In the genomic region with DNA sequence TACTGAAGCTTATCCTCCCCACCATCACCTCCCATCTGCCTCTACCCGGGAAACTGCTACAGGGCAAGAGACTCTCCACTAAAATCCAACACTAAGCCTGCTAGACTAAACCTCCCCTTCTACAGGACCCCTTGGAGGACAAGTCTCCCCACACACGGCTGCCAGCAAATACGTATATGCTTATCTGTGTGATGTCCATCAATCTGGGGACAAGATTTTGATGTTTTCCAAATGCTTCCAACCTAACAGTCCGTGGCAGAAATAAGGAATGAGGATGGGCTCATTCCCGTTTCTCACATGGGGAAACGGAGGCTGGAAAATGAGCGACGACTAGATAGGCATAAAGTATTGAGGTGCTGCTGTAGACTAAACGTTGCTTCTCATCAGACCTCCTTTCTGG, we compare ENCODE assay signal across 14 cellular contexts. TPM values are rescaled to one million over a fixed set of nuclear protein-coding genes. Genes with fewer than 3 reads are reported as not detected.
DNase-seq lines count a peak whose midpoint lies in the region; ATAC-seq and TF ChIP-seq lines count a peak whose summit lies in the region.
"Had no signal": no experiment of that assay in that cellular context is flagged by ENCODE, and none has a peak within 500 bp of the region (broad histone marks: within the 10 kb centered on the region; RNA-seq: fewer than 3 reads in every experiment).

No MANE protein-coding gene starts in this region.

- no peaks in the 10 kb centered on the region for H4K20me1 ChIP-seq in HCT116 (ENCODE audit: insufficient read depth)
- H4K20me1 ChIP-seq: BLaER1 treated with 17β-estradiol and CSF1 and Interleukin-3, amounts not matched to agents 10 nM and 100 nM had no signal

- peaks cover 63% of the 10 kb centered on the region for H3K79me2 ChIP-seq in HCT116 (ENCODE audit: insufficient read depth, low read length)

- no peaks in the 10 kb centered on the region for H3K9me3 ChIP-seq in HCT116 (ENCODE audit: control insufficient read depth in 1 of 2, insufficient read depth in 1 of 2, low read depth in 1 of 2, low read length in 2 of 2)
- no peaks in the 10 kb centered on the region for H3K9me3 ChIP-seq in breast epithelium
- no peaks in the 10 kb centered on the region for H3K9me3 ChIP-seq in naive thymus-derived CD4-positive, alpha-beta T cell (ENCODE audit: control insufficient read depth in 2 of 3, low read length in 3 of 3)
- H3K9me3 ChIP-seq: SK-N-SH had no signal

- no peak overlapping the region for H3K4me3 ChIP-seq in HCT116 (replicated peaks in 1 of 2; ENCODE audit: low read depth in 1 of 2, low read length in 2 of 2)
- peak overlapping the region in 2 of 3 donors; percentile 64 to 74 for H3K4me3 ChIP-seq in breast epithelium
- H3K4me3 ChIP-seq in naive thymus-derived CD4-positive, alpha-beta T cell (ENCODE audit: low read length) = peak overlapping the region; percentile 54
- H3K4me3 ChIP-seq: BLaER1 treated with 17β-estradiol and CSF1 and Interleukin-3, amounts not matched to agents 10 nM and 100 nM; cardiac muscle cell had no signal

- peaks cover 9 to 41% of the 10 kb centered on the region in 2 experiments; a peak in 3 of 4 replicates for H3K4me1 ChIP-seq in HCT116 (ENCODE audit: control insufficient read depth in 1 of 2, insufficient read depth in 2 of 2, low read length in 2 of 2)
- H3K4me1 ChIP-seq in breast epithelium = no peaks in the 10 kb centered on the region
- peaks cover 18 to 44% of the 10 kb centered on the region in 2 donors for H3K4me1 ChIP-seq in naive thymus-derived CD4-positive, alpha-beta T cell (ENCODE audit: control insufficient read depth in 2 of 2, insufficient read depth in 2 of 2, low read length in 2 of 2)

- peak overlapping the region; percentile 98 for H3K4me2 ChIP-seq in HCT116 (ENCODE audit: low read length)
- H3K4me2 ChIP-seq: BLaER1 treated with 17β-estradiol and CSF1 and Interleukin-3, amounts not matched to agents 10 nM and 100 nM; SK-N-SH had no signal

- H3K27ac Mint-ChIP-seq in CD14-positive monocyte = peak overlapping the region in 2 of 7 donors; percentile 26 to 66
- peak overlapping the region in 2 of 9 donors; percentile 6 to 91 for H3K27ac Mint-ChIP-seq in naive thymus-derived CD4-positive, alpha-beta T cell

- no peak for ATAC-seq in HCT116
- no peak for ATAC-seq in naive thymus-derived CD4-positive, alpha-beta T cell
- ATAC-seq in HG02623 (IDR thresholded peaks at IDR 0.05; ENCODE audit: unreplicated experiment) = no peak

- H3K4me3 Mint-ChIP-seq in CD14-positive monocyte = peak overlapping the region in 1 of 2 donors; percentile 4
- peak overlapping the region in 9 of 10 donors; percentile 4 to 86 (median 61) for H3K4me3 Mint-ChIP-seq in naive thymus-derived CD4-positive, alpha-beta T cell

- no peak for TF ChIP-seq POLR2A in HCT116 (IDR thresholded peaks at IDR 0.05; ENCODE audit: borderline replicate concordance, extremely low read depth, insufficient read depth, insufficient read length)
- no peak for TF ChIP-seq POLR2A in breast epithelium (IDR thresholded peaks at IDR 0.05)

- TF ChIP-seq RAD21 in HCT116 (IDR thresholded peaks at IDR 0.05; ENCODE audit: low read depth) = no peak

- RAD21 ChIA-PET in HCT116 (lab: Charles Lee; ENCODE audit: low non-redundant PET in 1 of 2, low total read pairs in 2 of 2, uncharacterized antibody in 2 of 2, unreplicated experiment in 2 of 2) = no interaction called here

- TF ChIP-seq CTCF in CD14-positive monocyte (IDR thresholded peaks at IDR 0.05) (no peak), HCT116 (IDR thresholded peaks at IDR 0.05 in 2 of 3, conservative IDR thresholded peaks at IDR 0.05 in 1 of 3; ENCODE audit: borderline replicate concordance in 1 of 3, insufficient read depth in 1 of 3, low read depth in 2 of 3, low read length in 2 of 3) (no peak), breast epithelium (IDR thresholded peaks at IDR 0.05) (no peak)

- no peak overlapping the region for H3K9ac ChIP-seq in HCT116 (ENCODE audit: low read length)
- H3K9ac ChIP-seq: BLaER1 treated with 17β-estradiol and CSF1 and Interleukin-3, amounts not matched to agents 10 nM and 100 nM; SK-N-SH had no signal

- CTCF ChIA-PET in HCT116 (lab: Charles Lee) = no interaction called here
- CTCF ChIA-PET in naive thymus-derived CD4-positive, alpha-beta T cell (lab: Charles Lee) = no interaction called here

- H3K36me3 ChIP-seq in HCT116 (ENCODE audit: control insufficient read depth in 1 of 2, insufficient read depth in 2 of 2, low read length in 2 of 2) = no peaks in the 10 kb centered on the region
- no peaks in the 10 kb centered on the region for H3K36me3 ChIP-seq in breast epithelium
- H3K36me3 ChIP-seq in naive thymus-derived CD4-positive, alpha-beta T cell (ENCODE audit: control insufficient read depth in 2 of 3, insufficient read depth in 3 of 3, low read length in 3 of 3) = no peaks in the 10 kb centered on the region
- H3K36me3 ChIP-seq: BLaER1 treated with 17β-estradiol and CSF1 and Interleukin-3, amounts not matched to agents 10 nM and 100 nM; cardiac muscle cell had no signal

- H3K36me3 Mint-ChIP-seq in CD14-positive monocyte = peaks cover 2 to 3% of the 10 kb centered on the region in 2 donors
- peaks cover 0 to 25% (median 0%) of the 10 kb centered on the region in 5 donors for H3K36me3 Mint-ChIP-seq in naive thymus-derived CD4-positive, alpha-beta T cell

- H3K27me3 ChIP-seq in HCT116 (ENCODE audit: insufficient read depth, low read length) (no peaks in the 10 kb centered on the region), breast epithelium (peaks cover 3 to 11% of the 10 kb centered on the region in 2 donors)
- H3K27me3 ChIP-seq in naive thymus-derived CD4-positive, alpha-beta T cell (ENCODE audit: control insufficient read depth in 2 of 2, insufficient read depth in 2 of 2, low read length in 2 of 2) = no peaks in the 10 kb centered on the region

- DNase-seq in CD14-positive monocyte (ENCODE audit: low spot score) (peak; percentile 13), HCT116 (ENCODE audit: low read depth, low spot score) (no peak), breast epithelium (ENCODE audit: low spot score in 2 of 2) (no peak), medulla oblongata (ENCODE audit: extremely low spot score) (no peak), pons (ENCODE audit: low spot score) (no peak)
- no peak for DNase-seq in naive thymus-derived CD4-positive, alpha-beta T cell
- no peak for DNase-seq in effector CD8-positive, alpha-beta T cell (lab: John Stamatoyannopoulos, UW)
- DNase-seq: foreskin fibroblast, midbrain, NCI-H524, SK-N-SH had no signal

- H3K9me2 ChIP-seq in HCT116 (ENCODE audit: insufficient read depth) = no peaks in the 10 kb centered on the region
- H3K9me2 ChIP-seq: SK-N-SH had no signal

- intact Hi-C loops in CD14-positive monocyte (cut with micrococcal nuclease) (loop anchor here in 1 of 2 donors (10.0 kb wide), 1 partner anchor 77 kb away; no protein-coding TSS in a partner anchor), HCT116 (cut with micrococcal nuclease) (loop anchor here (5.0 kb wide), 1 partner anchor 50 kb away; no protein-coding TSS in a partner anchor), breast epithelium (cut with DNase I; ENCODE audit: low total_unique reads) (no loop called here)
- intact Hi-C loops in naive thymus-derived CD4-positive, alpha-beta T cell (cut with micrococcal nuclease) = loop anchor here (5.0 to 10.0 kb wide), 3 partner anchors 115 to 1847 kb away; partner anchors contain the start of genes GLO1 (in 1 of the 2), NFYA (in 1 of the 2) and OARD1 (in 1 of the 2)

- H3K27ac ChIP-seq in HCT116 (ENCODE audit: low read depth, low read length) (no peak overlapping the region), breast epithelium (no peak overlapping the region)
- H3K27ac ChIP-seq in naive thymus-derived CD4-positive, alpha-beta T cell (ENCODE audit: low read depth, low read length) = no peak overlapping the region
- H3K27ac ChIP-seq: BLaER1 treated with 17β-estradiol and CSF1 and Interleukin-3, amounts not matched to agents 10 nM and 100 nM; cardiac muscle cell had no signal

- BruUV-seq in HCT116 (replicated peaks; lab: Mats Ljungman, UMichigan) = TSS peak; percentile 50

- POLR2A ChIA-PET in HCT116 (lab: Charles Lee) = no interaction called here
- POLR2A ChIA-PET in naive thymus-derived CD4-positive, alpha-beta T cell (lab: Charles Lee) = no interaction called here

- no peak overlapping the region for H2AFZ ChIP-seq in HCT116 (ENCODE audit: low read depth, low read length, poor library complexity, severe bottlenecking)

- peaks cover 2 to 18% (median 13%) of the 10 kb centered on the region in 3 donors for H3K27me3 Mint-ChIP-seq in CD14-positive monocyte (ENCODE audit: low read depth in 3 of 3)
- peaks cover 0 to 12% (median 6%) of the 10 kb centered on the region in 5 donors for H3K27me3 Mint-ChIP-seq in naive thymus-derived CD4-positive, alpha-beta T cell

- peaks cover 0 to 4% (median 2%) of the 10 kb centered on the region in 7 donors for H3K9me3 Mint-ChIP-seq in CD14-positive monocyte
- H3K9me3 Mint-ChIP-seq in naive thymus-derived CD4-positive, alpha-beta T cell = peaks cover 0 to 3% (median 0%) of the 10 kb centered on the region in 11 donors

- peaks cover 66% of the 10 kb centered on the region for H3K4me1 Mint-ChIP-seq in CD14-positive monocyte
- H3K4me1 Mint-ChIP-seq in naive thymus-derived CD4-positive, alpha-beta T cell = peaks cover 15 to 65% (median 33%) of the 10 kb centered on the region in 7 donors

RNA-seq across cellular contexts. Expression of gene KCNK5, which starts 1.8 kb away (rescaled TPM):
- not detected for polyA plus RNA-seq in CD14-positive monocyte
- total RNA-seq in HCT116 (2021; ENCODE audit: unreplicated experiment) (9.5 TPM), breast epithelium (10 to 100 TPM in 1 of 3 donors, 1 to 10 TPM in 2; 1.8 to 20.6 (median 4.3) TPM)
- 6.4 and 8.3 TPM in 2 replicates for polyA plus RNA-seq in HCT116 (2012)
- 1 to 10 TPM in 1 of 5 experiments, under 1 TPM in 2, not detected in 2; 0.24 to 9.6 (median 0.34) TPM for total RNA-seq in naive thymus-derived CD4-positive, alpha-beta T cell
- polyA plus RNA-seq in naive thymus-derived CD4-positive, alpha-beta T cell = under 1 TPM in 1 of 2 donors, not detected in 1; 0.20 TPM
- polyA plus RNA-seq: SK-N-SH had no signal

Comparison
In these comparisons a context has a peak if more than half of its experiments do, and no peak if none do; other contexts are left out.
1. H3K4me3 ChIP-seq: peak in breast epithelium (2 of 3) and naive thymus-derived CD4-positive, alpha-beta T cell (single experiment); none in HCT116 (0 of 2).